ENCODE assay signal across 30 cellular contexts in the genomic region with DNA sequence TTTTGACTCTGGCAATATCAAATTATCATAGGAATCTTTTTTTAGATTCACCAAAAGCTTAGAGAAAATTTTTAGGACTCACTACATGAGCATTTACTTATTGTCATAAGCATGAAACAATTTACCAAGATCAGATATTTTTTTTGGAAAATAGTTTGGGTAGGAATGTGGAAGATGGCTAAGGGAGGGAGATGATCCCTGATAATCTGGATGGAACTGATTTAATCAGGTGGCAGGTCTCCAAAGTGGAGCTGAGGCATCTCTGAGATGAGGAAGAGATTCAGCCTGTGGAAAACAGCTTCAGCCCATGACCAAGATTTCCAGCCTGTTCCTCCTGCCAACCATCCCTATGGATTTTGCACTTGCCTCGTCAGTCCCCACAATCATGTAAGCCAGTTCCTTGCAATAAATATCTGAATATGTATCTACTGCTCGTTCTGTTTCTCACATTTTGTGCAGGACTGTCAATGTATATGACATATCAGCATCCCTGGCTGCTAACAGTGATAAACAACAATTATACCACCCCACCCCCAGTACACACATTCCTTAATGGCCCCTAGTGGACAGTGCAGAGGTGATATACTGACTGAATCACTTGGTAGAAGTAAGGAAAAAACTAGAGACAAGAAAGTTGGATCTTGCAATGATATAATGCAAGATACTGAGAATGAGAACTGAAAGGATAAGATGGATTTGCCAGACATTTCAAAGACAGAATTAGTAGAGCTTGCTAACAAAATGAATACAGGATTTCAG.
"Had no signal": no experiment of that assay in that cellular context is flagged by ENCODE, and none has a peak within 500 bp of the region (broad histone marks: within the 10 kb centered on the region; RNA-seq: fewer than 3 reads in every experiment).

No MANE protein-coding gene starts in this region.

- DNase-seq: activated B cell treated with CpG ODN at 0.5 μM for 24 hours; activated CD4-positive, alpha-beta T cell treated with anti-CD3 and anti-CD28 coated beads, Interleukin-2, amount 50 U/mL, for 1 hour; activated CD8-positive, alpha-beta memory T cell treated with anti-CD3 and anti-CD28 coated beads, Interleukin-2, amount 10 ng/mL, durations not matched to agents 7 days and 5 days; activated CD8-positive, alpha-beta T cell treated with anti-CD3 and anti-CD28 coated beads for 36 hours; activated naive CD4-positive, alpha-beta T cell; activated T-cell treated with anti-CD3 and anti-CD28 coated beads, Interleukin-2, amount 50 U/mL, for 48 hours; anterior cingulate cortex; cerebellar nuclear complex; colonic mucosa; effector memory CD4-positive, alpha-beta T cell; head of caudate nucleus; hippocampal formation; left cardiac atrium; left ventricle myocardium superior; natural killer cell; posterior cingulate gyrus; right lobe of liver; stimulated activated CD4-positive, alpha-beta T cell treated with anti-CD3 and anti-CD28 coated beads, Interleukin-4, amount 100 ng/mL, for 24 hours; stimulated activated naive CD8-positive, alpha-beta T cell treated with anti-CD3 and anti-CD28 coated beads, Interleukin-15, amount 100 ng/mL, for 72 hours; substantia nigra; T-helper 1 cell had no signal

- H3K4me1 ChIP-seq: colonic mucosa, right lobe of liver, tibial nerve had no signal

- H3K4me3 ChIP-seq: colonic mucosa, right lobe of liver, skin epidermis, tibial nerve had no signal

- H3K27ac ChIP-seq: colonic mucosa, right lobe of liver, skin epidermis, tibial nerve had no signal

- H3K36me3 Mint-ChIP-seq: activated CD8-positive, alpha-beta memory T cell treated with anti-CD3 and anti-CD28 coated beads, Interleukin-2, amount 10 ng/mL, durations not matched to agents 7 days and 5 days; activated naive CD4-positive, alpha-beta T cell treated with anti-CD3 and anti-CD28 coated beads, Interleukin-2, amount 50 U/mL, for 72 hours; natural killer cell; stimulated activated effector memory CD8-positive, alpha-beta T cell treated with anti-CD3 and anti-CD28 coated beads, Interleukin-12 subunit alpha, Interleukin-12 subunit beta, amount 100 ng/mL, for 72 hours had no signal

- H3K4me1 Mint-ChIP-seq: activated B cell treated with CpG ODN at 0.5 μM for 24 hours; activated CD8-positive, alpha-beta memory T cell treated with anti-CD3 and anti-CD28 coated beads, Interleukin-2, amount 10 ng/mL, durations not matched to agents 7 days and 5 days; natural killer cell; stimulated activated effector memory CD8-positive, alpha-beta T cell treated with anti-CD3 and anti-CD28 coated beads, Interleukin-12 subunit alpha, Interleukin-12 subunit beta, amount 100 ng/mL, for 72 hours; stimulated activated naive CD8-positive, alpha-beta T cell treated with anti-CD3 and anti-CD28 coated beads, Interleukin-15, amount 100 ng/mL, for 72 hours had no signal

- ATAC-seq: activated CD8-positive, alpha-beta memory T cell treated with anti-CD3 and anti-CD28 coated beads, Interleukin-2, amount 10 ng/mL, durations not matched to agents 7 days and 5 days; activated CD8-positive, alpha-beta T cell treated with anti-CD3 and anti-CD28 coated beads for 36 hours; activated naive CD4-positive, alpha-beta T cell treated with anti-CD3 and anti-CD28 coated beads, Interleukin-2, amount 50 U/mL, for 72 hours; left cardiac atrium; left ventricle myocardium superior; natural killer cell; right lobe of liver; stimulated activated effector memory CD8-positive, alpha-beta T cell treated with anti-CD3 and anti-CD28 coated beads, Interleukin-12 subunit alpha, Interleukin-12 subunit beta, amount 100 ng/mL, for 72 hours; stimulated activated naive CD8-positive, alpha-beta T cell treated with anti-CD3 and anti-CD28 coated beads, Interleukin-15, amount 100 ng/mL, for 72 hours had no signal

- H3K27me3 ChIP-seq: colonic mucosa, right lobe of liver, tibial nerve had no signal

- H3K27ac Mint-ChIP-seq: activated B cell treated with CpG ODN at 0.5 μM for 24 hours; activated CD8-positive, alpha-beta memory T cell treated with anti-CD3 and anti-CD28 coated beads, Interleukin-2, amount 10 ng/mL, durations not matched to agents 7 days and 5 days; activated CD8-positive, alpha-beta T cell treated with anti-CD3 and anti-CD28 coated beads for 36 hours; activated naive CD4-positive, alpha-beta T cell treated with anti-CD3 and anti-CD28 coated beads, Interleukin-2, amount 50 U/mL, for 72 hours; activated T-helper 2 cell treated with anti-CD3 and anti-CD28 coated beads, Interferon-gamma antibody, Interleukin-2, Interleukin-4, amounts not matched to agents 10 μg/mL and 5 μg/mL and 100 μg/mL, durations not matched to agents 14 hours and 24 hours and 36 hours; natural killer cell; stimulated activated effector memory CD8-positive, alpha-beta T cell treated with anti-CD3 and anti-CD28 coated beads, Interleukin-12 subunit alpha, Interleukin-12 subunit beta, amount 100 ng/mL, for 72 hours; stimulated activated naive CD8-positive, alpha-beta T cell treated with anti-CD3 and anti-CD28 coated beads, Interleukin-15, amount 100 ng/mL, for 72 hours; T-helper 2 cell treated with Interferon-gamma antibody and Interleukin-4, amounts not matched to agents 5 μg/mL and 100 μg/mL, for 36 hours had no signal

- H3K36me3 ChIP-seq: colonic mucosa, right lobe of liver, tibial nerve had no signal

- H3K9me3 Mint-ChIP-seq: activated B cell treated with CpG ODN at 0.5 μM for 24 hours; activated CD8-positive, alpha-beta T cell treated with anti-CD3 and anti-CD28 coated beads for 36 hours; activated naive CD4-positive, alpha-beta T cell treated with anti-CD3 and anti-CD28 coated beads, Interleukin-2, amount 50 U/mL, for 72 hours; activated T-helper 2 cell treated with anti-CD3 and anti-CD28 coated beads, Interferon-gamma antibody, Interleukin-2, Interleukin-4, amounts not matched to agents 10 μg/mL and 5 μg/mL and 100 μg/mL, durations not matched to agents 14 hours and 24 hours and 36 hours; natural killer cell; stimulated activated effector memory CD8-positive, alpha-beta T cell treated with anti-CD3 and anti-CD28 coated beads, Interleukin-12 subunit alpha, Interleukin-12 subunit beta, amount 100 ng/mL, for 72 hours; stimulated activated naive CD8-positive, alpha-beta T cell treated with anti-CD3 and anti-CD28 coated beads, Interleukin-15, amount 100 ng/mL, for 72 hours; T-helper 2 cell treated with Interferon-gamma antibody and Interleukin-4, amounts not matched to agents 5 μg/mL and 100 μg/mL, for 36 hours had no signal

- H3K27me3 Mint-ChIP-seq: activated B cell treated with CpG ODN at 0.5 μM for 24 hours; activated CD8-positive, alpha-beta T cell treated with anti-CD3 and anti-CD28 coated beads for 36 hours; stimulated activated naive CD8-positive, alpha-beta T cell treated with anti-CD3 and anti-CD28 coated beads, Interleukin-15, amount 100 ng/mL, for 72 hours had no signal

- H3K4me3 Mint-ChIP-seq: activated B cell treated with CpG ODN at 0.5 μM for 24 hours; activated CD8-positive, alpha-beta memory T cell treated with anti-CD3 and anti-CD28 coated beads, Interleukin-2, amount 10 ng/mL, durations not matched to agents 7 days and 5 days; activated CD8-positive, alpha-beta T cell treated with anti-CD3 and anti-CD28 coated beads for 36 hours; natural killer cell; stimulated activated effector memory CD8-positive, alpha-beta T cell treated with anti-CD3 and anti-CD28 coated beads, Interleukin-12 subunit alpha, Interleukin-12 subunit beta, amount 100 ng/mL, for 72 hours; stimulated activated naive CD8-positive, alpha-beta T cell treated with anti-CD3 and anti-CD28 coated beads, Interleukin-15, amount 100 ng/mL, for 72 hours; T-helper 2 cell treated with Interferon-gamma antibody and Interleukin-4, amounts not matched to agents 5 μg/mL and 100 μg/mL, for 36 hours had no signal

- FAIRE-seq: bronchial epithelial cell, endothelial cell of umbilical vein, keratinocyte had no signal

- H3K9me3 ChIP-seq: colonic mucosa, right lobe of liver, tibial nerve had no signal
